Comparison of ENCODE assay signal across 25 cellular contexts in genomic region chr7:103952408-103952807, GRCh38.
"Had no signal": no experiment of that assay in that cellular context is flagged by ENCODE, and none has a peak within 500 bp of the region (broad histone marks: within the 10 kb centered on the region; RNA-seq: fewer than 3 reads in every experiment).

No MANE protein-coding gene starts in this region.

- H3K4me3 ChIP-seq: stomach, suprapubic skin, testis, thoracic aorta, thyroid gland, tibial artery, tibial nerve, transverse colon, upper lobe of left lung, upper lobe of right lung, uterus, vagina had no signal

- H3K27ac ChIP-seq: stomach, suprapubic skin, testis, thoracic aorta, tibial artery, transverse colon, upper lobe of left lung, upper lobe of right lung, uterus, vagina had no signal

- H3K36me3 ChIP-seq: stomach, suprapubic skin, thoracic aorta, thyroid gland, tibial artery, tibial nerve, transverse colon, upper lobe of left lung, upper lobe of right lung, uterus, vagina had no signal

- H3K27me3 ChIP-seq: stomach, suprapubic skin, testis, thyroid gland, tibial artery, tibial nerve, transverse colon, upper lobe of left lung, upper lobe of right lung, uterus, vagina had no signal

- H3K9me3 ChIP-seq: stomach, suprapubic skin, testis, thoracic aorta, thyroid gland, tibial artery, tibial nerve, transverse colon, upper lobe of left lung, upper lobe of right lung, uterus, vagina had no signal

- FAIRE-seq: urothelium cell line had no signal

- DNase-seq: stimulated activated CD4-positive, alpha-beta T cell treated with anti-CD3 and anti-CD28 coated beads, Interleukin-2, amount 100 ng/mL, for 48 hours; stimulated activated CD4-positive, alpha-beta T cell treated with anti-CD3 and anti-CD28 coated beads, Interleukin-4, amount 100 ng/mL, for 1 hour; stimulated activated CD4-positive, alpha-beta T cell treated with anti-CD3 and anti-CD28 coated beads, Interleukin-4, amount 100 ng/mL, for 24 hours; stimulated activated CD4-positive, alpha-beta T cell treated with anti-CD3 and anti-CD28 coated beads, Interleukin-4, amount 100 ng/mL, for 4 hours; stimulated activated CD8-positive, alpha-beta memory T cell treated with anti-CD3 and anti-CD28 coated beads, Interleukin-4, amount 100 ng/mL, for 48 hours; stimulated activated naive B cell treated with anti-CD40 and anti-IgM and Interleukin-4, amounts not matched to agents 10 μg/mL and 1 μg/mL and 100 μg/mL, for 72 hours; stimulated activated naive CD4-positive, alpha-beta T cell; stimulated activated naive CD4-positive, alpha-beta T cell treated with Interleukin-2 at 50 U/mL for 16 hours; stimulated activated naive CD8-positive, alpha-beta T cell treated with anti-CD3 and anti-CD28 coated beads, Interleukin-15, amount 100 ng/mL, for 72 hours; stimulated activated naive CD8-positive, alpha-beta T cell treated with anti-CD3 and anti-CD28 coated beads, Interleukin-15, Interleukin-2, amounts not matched to agents 100 U/mL and 50 U/mL, for 24 hours; stomach; substantia nigra; testis; thyroid gland; tibial artery; transverse colon; trophoblast cell; upper lobe of left lung; upper lobe of right lung; uterus had no signal
